In genomic region chr19:39390759-39391592, GRCh38 we compare ENCODE assay signal across 1 cellular context.
TF ChIP-seq lines count a peak whose summit lies in the region.

Gene MED29 (plus strand): TSS chr19:39391378. CDS start chr19:39391423, 45 bp downstream.
Gene PAF1 (minus strand): TSS chr19:39391106. CDS start chr19:39390864, 242 bp downstream.

TF ChIP-seq in K562, 482 proteins besides CTCF, POLR2A, EP300 and RAD21 (continued from another document and continues in another):
- no peak for TF ChIP-seq ZNF609 (CRISPR knock-in tag; IDR thresholded peaks at IDR 0.05; ENCODE audit: borderline replicate concordance)
- TF ChIP-seq NUFIP1 (IDR thresholded peaks at IDR 0.05; ENCODE audit: partially characterized antibody), result no peak
- 0 out of 2 replicates have a peak, but pooled peaks have one; percentile 20 for TF ChIP-seq ZNF311 (CRISPR knock-in tag; IDR thresholded peaks at IDR 0.05)
- no peak for TF ChIP-seq SETDB1 (IDR thresholded peaks at IDR 0.05; ENCODE audit: low read length)
- peak; percentile 88 for TF ChIP-seq CREB1 (IDR thresholded peaks at IDR 0.05)
- TF ChIP-seq CREB1 (CRISPR knock-in tag; IDR thresholded peaks at IDR 0.05), result peak; percentile 95
- no peak for TF ChIP-seq ZNF184 (CRISPR knock-in tag; IDR thresholded peaks at IDR 0.05)
- TF ChIP-seq ZNF140 (CRISPR knock-in tag; IDR thresholded peaks at IDR 0.05), result no peak
- no peak for TF ChIP-seq BCL6 (CRISPR knock-in tag; IDR thresholded peaks at IDR 0.05)
- TF ChIP-seq CXXC5 (CRISPR knock-in tag; IDR thresholded peaks at IDR 0.05), result peak; percentile 98
- TF ChIP-seq SMARCE1 (IDR thresholded peaks at IDR 0.05), result no peak; the same call in 1 of the 2 replicates
- TF ChIP-seq CHD2 (IDR thresholded peaks at IDR 0.05; ENCODE audit: low read depth, low read length), result peak; percentile 75
- no peak for TF ChIP-seq EWSR1 (IDR thresholded peaks at IDR 0.05; ENCODE audit: borderline replicate concordance, low read depth, partially characterized antibody)
- TF ChIP-seq ZNF507 (tag; conservative IDR thresholded peaks at IDR 0.05), result no peak
- no peak for TF ChIP-seq U2AF1 (optimal IDR thresholded peaks at IDR 0.05; ENCODE audit: low read depth, low read length)
- TF ChIP-seq LEF1 (IDR thresholded peaks at IDR 0.05), result no peak
- TF ChIP-seq GTF2F1 (IDR thresholded peaks at IDR 0.05; ENCODE audit: low read depth, low read length), result no peak
- peak; percentile 11; the same call in 1 of the 2 replicates for TF ChIP-seq GTF2A2 (tag; IDR thresholded peaks at IDR 0.05)
- TF ChIP-seq ZKSCAN3 (CRISPR knock-in tag; IDR thresholded peaks at IDR 0.05), result no peak
- TF ChIP-seq ZC3H8 (IDR thresholded peaks at IDR 0.05), result no peak
- TF ChIP-seq SNIP1 (IDR thresholded peaks at IDR 0.05; ENCODE audit: low read depth), result no peak
- TF ChIP-seq ZNF778 (CRISPR knock-in tag; IDR thresholded peaks at IDR 0.05), result no peak
- TF ChIP-seq ZNF561 (CRISPR knock-in tag; conservative IDR thresholded peaks at IDR 0.05), result no peak
- TF ChIP-seq BCOR (IDR thresholded peaks at IDR 0.05), result no peak
- no peak for TF ChIP-seq ATF2 (CRISPR knock-in tag; IDR thresholded peaks at IDR 0.05)
- TF ChIP-seq CSDE1 (IDR thresholded peaks at IDR 0.05), result 0 out of 4 replicates have a peak, but pooled peaks of 1 of the 2 experiments have one; percentile 76
- no peak for TF ChIP-seq NFIX (CRISPR knock-in tag; IDR thresholded peaks at IDR 0.05; ENCODE audit: low read depth)
- TF ChIP-seq GABPA (tag; conservative IDR thresholded peaks at IDR 0.05; ENCODE audit: low read depth), result peak; percentile 93
- TF ChIP-seq ZNF583 (CRISPR knock-in tag; IDR thresholded peaks at IDR 0.05), result no peak
- TF ChIP-seq TAF7 (tag; IDR thresholded peaks at IDR 0.05), result peak; percentile 93
- peak; percentile 77; the same call in 1 of the 2 replicates for TF ChIP-seq NKRF (IDR thresholded peaks at IDR 0.05; ENCODE audit: borderline replicate concordance)
- no peak for TF ChIP-seq KLF6 (CRISPR knock-in tag; IDR thresholded peaks at IDR 0.05; ENCODE audit: borderline replicate concordance)
- TF ChIP-seq ZNF146 (CRISPR knock-in tag; IDR thresholded peaks at IDR 0.05; ENCODE audit: unreplicated experiment), result no peak
- no peak for TF ChIP-seq ID3 (CRISPR knock-in tag; IDR thresholded peaks at IDR 0.05)
- TF ChIP-seq ID3 (tag; IDR thresholded peaks at IDR 0.05), result peak; percentile 59; the same call in 1 of the 2 replicates
- no peak for TF ChIP-seq HDAC6 (IDR thresholded peaks at IDR 0.05; ENCODE audit: low read depth, low read length)
- peak; percentile 92 for TF ChIP-seq MTA3 (IDR thresholded peaks at IDR 0.05; ENCODE audit: borderline replicate concordance)
- TF ChIP-seq ZMIZ1 (IDR thresholded peaks at IDR 0.05; ENCODE audit: low read depth in 2 of 2, low read length in 2 of 2), result no peak
- peak; percentile 46 for TF ChIP-seq HMGN3 (IDR thresholded peaks at IDR 0.05; ENCODE audit: borderline replicate concordance, extremely low read depth, insufficient read length, low read depth, low read length)
- TF ChIP-seq CCNT2 (IDR thresholded peaks at IDR 0.05; ENCODE audit: borderline replicate concordance, extremely low read depth, insufficient read length, low read depth, low read length), result peak; percentile 59
- no peak for TF ChIP-seq SFPQ (IDR thresholded peaks at IDR 0.05; ENCODE audit: low read depth, low read length)
- peak; percentile 88 for TF ChIP-seq ZNF511 (CRISPR knock-in tag; IDR thresholded peaks at IDR 0.05)
- no peak for TF ChIP-seq TEAD2 (tag; IDR thresholded peaks at IDR 0.05)
- no peak for TF ChIP-seq MEF2D (tag; conservative IDR thresholded peaks at IDR 0.05; ENCODE audit: low read depth)
- TF ChIP-seq ZBTB2 (IDR thresholded peaks at IDR 0.05), result no peak
- peak; percentile 92 for TF ChIP-seq JUND (IDR thresholded peaks at IDR 0.05; ENCODE audit: borderline replicate concordance, low read depth, low read length)
- TF ChIP-seq JUND (tag; IDR thresholded peaks at IDR 0.05; ENCODE audit: borderline replicate concordance, low read depth, low read length), result peak; percentile 83; the same call in 2 of the 3 replicates
- no peak for TF ChIP-seq PRPF4 (IDR thresholded peaks at IDR 0.05; ENCODE audit: insufficient read depth, low read depth, low read length, poor library complexity, severe bottlenecking)
- TF ChIP-seq CREB3 (tag; conservative IDR thresholded peaks at IDR 0.05; ENCODE audit: low read depth), result no peak
- no peak for TF ChIP-seq MCM5 (IDR thresholded peaks at IDR 0.05; ENCODE audit: low read depth)
